2 cellular contexts compared by ENCODE assay signal in genomic region chr17:13871261-13871660, GRCh38.
TF ChIP-seq lines count a peak whose summit lies in the region.

No MANE protein-coding gene starts in this region.

TF ChIP-seq in HepG2, 621 proteins besides CTCF, POLR2A, EP300 and RAD21 (continued from another document):
- TF ChIP-seq ZBTB40 (IDR thresholded peaks at IDR 0.05) (no peak), ZBTB40 (CRISPR knock-in tag; IDR thresholded peaks at IDR 0.05) (peak; percentile 64; the same call in 1 of the 2 replicates)

TF ChIP-seq in K562, 482 proteins besides CTCF, POLR2A, EP300 and RAD21:
- TF ChIP-seq ZBTB40 (IDR thresholded peaks at IDR 0.05) (peak; percentile 83), ZBTB40 (CRISPR knock-in tag; IDR thresholded peaks at IDR 0.05) (no peak), ZNF507 (tag; conservative IDR thresholded peaks at IDR 0.05) (no peak)
